Comparison of ENCODE assay signal across 21 cellular contexts in the genomic region with DNA sequence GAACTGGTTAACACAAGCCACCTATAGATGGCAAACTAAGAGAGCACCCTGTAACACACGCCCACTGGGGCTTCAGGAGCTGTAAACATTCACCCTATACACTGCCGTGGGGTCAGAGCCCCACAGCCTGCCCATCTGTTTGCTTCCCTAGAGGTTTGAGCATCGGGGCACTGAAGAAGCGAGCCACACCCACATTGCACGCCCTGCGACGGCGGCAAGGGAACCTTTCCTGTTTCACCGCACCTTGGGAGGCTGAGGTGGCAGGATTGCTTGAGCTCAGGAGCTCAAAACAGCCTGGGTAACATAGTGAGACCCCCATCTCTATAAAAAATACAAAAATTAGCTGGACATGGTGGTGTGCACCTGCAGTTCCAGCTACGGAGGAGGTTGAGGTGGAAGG.
"Had no signal": no experiment of that assay in that cellular context is flagged by ENCODE, and none has a peak within 500 bp of the region (broad histone marks: within the 10 kb centered on the region; RNA-seq: fewer than 3 reads in every experiment).

No MANE protein-coding gene starts in this region.

- ATAC-seq: HepG2, T-cell had no signal

- H3K36me3 Mint-ChIP-seq: T-cell had no signal

- H3K9ac ChIP-seq: SK-N-SH had no signal

- DNase-seq: IMR-90, Karpas-422, KG1, MG63, NCI-H1092, NCI-H1105 treated with DMSO at 0.1 percent for 48 hours, NCI-H1417 treated with DMSO at 0.1 percent for 48 hours, NCI-H146, NCI-H1694 treated with DMSO at 0.1 percent for 48 hours, NCI-H1930, NCI-H2081 treated with DMSO at 0.1 percent for 48 hours, NCI-H226, NCI-H446, NCI-H510A, RPMI8226, SHP77, SK-N-SH, SW 1271, T-cell had no signal

- H3K27ac Mint-ChIP-seq: T-cell had no signal

- H3K4me3 Mint-ChIP-seq: T-cell had no signal

- H3K36me3 ChIP-seq: MG63 had no signal

- H3K9me3 Mint-ChIP-seq: T-cell had no signal

- H3K4me2 ChIP-seq: SK-N-SH had no signal

- H3K4me3 ChIP-seq: MG63 had no signal

- H3K9me3 ChIP-seq: SK-N-SH had no signal

- FAIRE-seq: HepG2, RCC 7860 had no signal
